2 cellular contexts compared by ENCODE assay signal in genomic region chr16:57762365-57763289, GRCh38.
TF ChIP-seq lines count a peak whose summit lies in the region.

No MANE protein-coding gene starts in this region.

TF ChIP-seq in A549, 52 proteins besides CTCF, POLR2A, EP300 and RAD21 (continued from another document):
- TF ChIP-seq CBX8 (IDR thresholded peaks at IDR 0.05) (no peak), NR3C1 (IDR thresholded peaks at IDR 0.05) (no peak), ZSCAN20 (CRISPR knock-in tag; IDR thresholded peaks at IDR 0.05) (no peak)

TF ChIP-seq in HEK293, 187 proteins besides CTCF, POLR2A, EP300 and RAD21:
- TF ChIP-seq, protein P1, sequence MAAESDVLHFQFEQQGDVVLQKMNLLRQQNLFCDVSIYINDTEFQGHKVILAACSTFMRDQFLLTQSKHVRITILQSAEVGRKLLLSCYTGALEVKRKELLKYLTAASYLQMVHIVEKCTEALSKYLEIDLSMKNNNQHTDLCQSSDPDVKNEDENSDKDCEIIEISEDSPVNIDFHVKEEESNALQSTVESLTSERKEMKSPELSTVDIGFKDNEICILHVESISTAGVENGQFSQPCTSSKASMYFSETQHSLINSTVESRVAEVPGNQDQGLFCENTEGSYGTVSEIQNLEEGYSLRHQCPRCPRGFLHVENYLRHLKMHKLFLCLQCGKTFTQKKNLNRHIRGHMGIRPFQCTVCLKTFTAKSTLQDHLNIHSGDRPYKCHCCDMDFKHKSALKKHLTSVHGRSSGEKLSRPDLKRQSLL (tag by site-specific recombination; IDR thresholded peaks at IDR 0.05) = 0 out of 2 replicates have a peak, but pooled peaks have one; percentile 45
- TF ChIP-seq ZBTB20 (tag by site-specific recombination; IDR thresholded peaks at IDR 0.05) (no peak), PATZ1 (tag by site-specific recombination; IDR thresholded peaks at IDR 0.05) (no peak; the same call in 1 of the 2 replicates), ZNF426 (tag by site-specific recombination; IDR thresholded peaks at IDR 0.05) (no peak), ZNF544 (tag by site-specific recombination; IDR thresholded peaks at IDR 0.05) (no peak), ZNF692 (tag by site-specific recombination; IDR thresholded peaks at IDR 0.05) (no peak), ZNF26 (tag by site-specific recombination; IDR thresholded peaks at IDR 0.05) (no peak), GLIS1 (tag by site-specific recombination; IDR thresholded peaks at IDR 0.05) (peak; percentile 40), ZIC2 (tag by site-specific recombination; IDR thresholded peaks at IDR 0.05) (peak; percentile 75), ZNF311 (tag by site-specific recombination; IDR thresholded peaks at IDR 0.05; ENCODE audit: borderline replicate concordance) (no peak), ZNF391 (tag by site-specific recombination; IDR thresholded peaks at IDR 0.05; ENCODE audit: borderline replicate concordance, low read depth) (no peak), RBAK (tag by site-specific recombination; IDR thresholded peaks at IDR 0.05) (no peak), ZNF521 (tag by site-specific recombination; IDR thresholded peaks at IDR 0.05) (no peak), ZNF76 (tag by site-specific recombination; IDR thresholded peaks at IDR 0.05; ENCODE audit: borderline replicate concordance, low read depth) (no peak), ZNF169 (tag by site-specific recombination; IDR thresholded peaks at IDR 0.05) (no peak)
- TF ChIP-seq, protein P2, sequence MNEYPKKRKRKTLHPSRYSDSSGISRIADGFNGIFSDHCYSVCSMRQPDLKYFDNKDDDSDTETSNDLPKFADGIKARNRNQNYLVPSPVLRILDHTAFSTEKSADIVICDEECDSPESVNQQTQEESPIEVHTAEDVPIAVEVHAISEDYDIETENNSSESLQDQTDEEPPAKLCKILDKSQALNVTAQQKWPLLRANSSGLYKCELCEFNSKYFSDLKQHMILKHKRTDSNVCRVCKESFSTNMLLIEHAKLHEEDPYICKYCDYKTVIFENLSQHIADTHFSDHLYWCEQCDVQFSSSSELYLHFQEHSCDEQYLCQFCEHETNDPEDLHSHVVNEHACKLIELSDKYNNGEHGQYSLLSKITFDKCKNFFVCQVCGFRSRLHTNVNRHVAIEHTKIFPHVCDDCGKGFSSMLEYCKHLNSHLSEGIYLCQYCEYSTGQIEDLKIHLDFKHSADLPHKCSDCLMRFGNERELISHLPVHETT (tag by site-specific recombination; IDR thresholded peaks at IDR 0.05) = no peak
- TF ChIP-seq, protein P3, sequence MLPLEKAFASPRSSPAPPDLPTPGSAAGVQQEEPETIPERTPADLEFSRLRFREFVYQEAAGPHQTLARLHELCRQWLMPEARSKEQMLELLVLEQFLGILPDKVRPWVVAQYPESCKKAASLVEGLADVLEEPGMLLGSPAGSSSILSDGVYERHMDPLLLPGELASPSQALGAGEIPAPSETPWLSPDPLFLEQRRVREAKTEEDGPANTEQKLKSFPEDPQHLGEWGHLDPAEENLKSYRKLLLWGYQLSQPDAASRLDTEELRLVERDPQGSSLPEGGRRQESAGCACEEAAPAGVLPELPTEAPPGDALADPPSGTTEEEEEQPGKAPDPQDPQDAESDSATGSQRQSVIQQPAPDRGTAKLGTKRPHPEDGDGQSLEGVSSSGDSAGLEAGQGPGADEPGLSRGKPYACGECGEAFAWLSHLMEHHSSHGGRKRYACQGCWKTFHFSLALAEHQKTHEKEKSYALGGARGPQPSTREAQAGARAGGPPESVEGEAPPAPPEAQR (tag by site-specific recombination; IDR thresholded peaks at IDR 0.05) = no peak
